Comparison of ENCODE assay signal across 8 cellular contexts in genomic region chr12:12837025-12837872, GRCh38. TPM values are rescaled to one million over a fixed set of nuclear protein-coding genes. Genes with fewer than 3 reads are reported as not detected.
DNase-seq lines count a peak whose midpoint lies in the region; ATAC-seq and TF ChIP-seq lines count a peak whose summit lies in the region.

No MANE protein-coding gene starts in this region.

- intact Hi-C loops in A673 (cut with micrococcal nuclease; ENCODE audit: unreplicated experiment), result loop anchor here (5.0 kb wide), 1 partner anchor 375 kb away; no protein-coding TSS in a partner anchor

- BruUV-seq in A673 (replicated peaks; lab: Mats Ljungman, UMichigan), result no TSS peak

- peak; percentile 72 for TF ChIP-seq CTCF in A673 (conservative IDR thresholded peaks at IDR 0.05; ENCODE audit: low read depth, low read length)

- no peaks in the 10 kb centered on the region for H3K4me1 ChIP-seq in A673 (ENCODE audit: insufficient read depth, low read length, poor library complexity, severe bottlenecking)

- peak; percentile 81 for ATAC-seq in GM18498 (IDR thresholded peaks at IDR 0.05; ENCODE audit: unreplicated experiment)
- ATAC-seq in GM18517 (IDR thresholded peaks at IDR 0.05; ENCODE audit: unreplicated experiment), result no peak

- H3K4me3 Mint-ChIP-seq in immature natural killer cell, result no peak overlapping the region

- H3K27ac ChIP-seq in A673 (ENCODE audit: low read depth, low read length, poor library complexity, severe bottlenecking), result no peak overlapping the region

- peaks cover 13 to 18% (median 14%) of the 10 kb centered on the region in 3 donors for H3K36me3 Mint-ChIP-seq in immature natural killer cell

- peaks cover 9% of the 10 kb centered on the region for H3K36me3 ChIP-seq in A673 (ENCODE audit: insufficient read depth, low read length, poor library complexity, severe bottlenecking)

- no peaks in the 10 kb centered on the region for H3K9me3 ChIP-seq in A673 (ENCODE audit: low read depth, low read length, poor library complexity, severe bottlenecking)

- H3K27me3 Mint-ChIP-seq in immature natural killer cell (ENCODE audit: low read depth in 3 of 3), result peaks cover 0 to 3% (median 0%) of the 10 kb centered on the region in 3 donors

- CTCF ChIA-PET in A673 (lab: Charles Lee), result interaction anchor here (0.5 to 0.8 kb wide), 4 partner anchors 55 to 374 kb away, joined by 3 to 8 read pairs (median 4); partner anchors contain the start of gene GPRC5D

- no peak overlapping the region for H3K27ac Mint-ChIP-seq in immature natural killer cell

- H3K4me1 Mint-ChIP-seq in immature natural killer cell, result peaks cover 0 to 6% of the 10 kb centered on the region in 2 donors

- POLR2A ChIA-PET in A673 (lab: Charles Lee; ENCODE audit: low non-redundant PET), result no interaction called here

- no peaks in the 10 kb centered on the region for H3K9me3 Mint-ChIP-seq in immature natural killer cell

- DNase-seq in A673 (ENCODE audit: low spot score) (peak; percentile 70), LoVo (ENCODE audit: low spot score) (peak; percentile 93), SW480 (ENCODE audit: low spot score) (peak; percentile 91), astrocyte of the hippocampus (ENCODE audit: low read depth, low spot score) (peak; percentile 85), immature natural killer cell (peak in 2 of 3 donors; percentile 10 to 14)
- DNase-seq in stimulated activated CD4-positive, alpha-beta T cell treated with anti-CD3 and anti-CD28 coated beads, Interleukin-1b, Interleukin-23, amount 100 ng/mL, for 24 hours (ENCODE audit: low read depth in 4 of 4, low spot score in 1 of 4), result peak in 3 of 4 experiments; percentile 21 to 49 (median 27)

- H3K4me3 ChIP-seq in A673 (ENCODE audit: low read depth, low read length, poor library complexity, severe bottlenecking), result no peak overlapping the region

- H3K27me3 ChIP-seq in A673 (replicated peaks; ENCODE audit: insufficient read depth, low read depth, low read length, poor library complexity), result no peaks in the 10 kb centered on the region

RNA-seq across cellular contexts. Expression of gene DDX47, which starts 24.1 kb away (rescaled TPM):
- total RNA-seq in A673 (2021), result 86.8 and 90.4 TPM in 2 replicates
- polyA plus RNA-seq in immature natural killer cell, result 10 to 100 TPM; 39.3 to 62.7 (median 51.1) TPM

RNA-seq across cellular contexts. Expression of gene APOLD1, which starts 51.8 kb away (rescaled TPM):
- 5.9 and 6.4 TPM in 2 replicates for total RNA-seq in A673 (2021)
- polyA plus RNA-seq in immature natural killer cell, result under 1 TPM in 1 of 3 donors, not detected in 2; 0.34 TPM

RNA-seq across cellular contexts. Expression of gene GPRC5A, which starts 54.1 kb away (rescaled TPM):
- total RNA-seq in A673 (2021), result 0.22 and 0.56 TPM in 2 replicates
- not detected for polyA plus RNA-seq in immature natural killer cell

Comparison
In these comparisons a context has a peak if more than half of its experiments do, and no peak if none do; other contexts are left out.
1. DNase-seq: peak in every context shown above with its lines; median percentile 93 in LoVo; 91 in SW480; 85 in astrocyte of the hippocampus; 70 in A673; 27 in stimulated activated CD4-positive, alpha-beta T cell treated with anti-CD3 and anti-CD28 coated beads, Interleukin-1b, Interleukin-23, amount 100 ng/mL, for 24 hours; 12 in immature natural killer cell.